ENCODE assay signal across 8 cellular contexts in genomic region chr11:119315139-119316016, GRCh38. TPM values are rescaled to one million over a fixed set of nuclear protein-coding genes. Genes with fewer than 3 reads are reported as not detected.
DNase-seq lines count a peak whose midpoint lies in the region; ATAC-seq and TF ChIP-seq lines count a peak whose summit lies in the region.

No MANE protein-coding gene starts in this region.

- no peak overlapping the region for H3K18ac ChIP-seq in IMR-90 (ENCODE audit: low read depth, low read length)

- no peaks in the 10 kb centered on the region for H3K9me3 Mint-ChIP-seq in effector memory CD8-positive, alpha-beta T cell

- H2AFZ ChIP-seq in IMR-90 (replicated peaks; ENCODE audit: low read length, poor library complexity): peak overlapping the region; percentile 93

- WGBS in IMR-90 (ENCODE audit: extremely low coverage in 2 of 2, insufficient read length in 1 of 2), 2 experiments: 0% methylated on average over 1 of the region's 29 CpGs; no CpG with 5 or more reads in 1 of the 2 experiments

- H3K79me1 ChIP-seq in IMR-90 (ENCODE audit: low read depth in 1 of 2, low read length in 2 of 2): peaks cover 12 to 56% of the 10 kb centered on the region in 2 experiments; a peak in 3 of 4 replicates

- POLR2A ChIA-PET in IMR-90 (lab: Charles Lee; ENCODE audit: unreplicated experiment) (no interaction called here), GM10248 (lab: Yijun Ruan, JAX) (no interaction called here)

- TF ChIP-seq CTCF in IMR-90 (conservative IDR thresholded peaks at IDR 0.05; ENCODE audit: low read depth, low read length) (no peak), GM10248 (IDR thresholded peaks at IDR 0.05; ENCODE audit: control extremely low read depth, extremely low read depth, low read depth, missing control alignments) (no peak)

- no TSS peak for BruUV-seq in IMR-90 (replicated peaks; lab: Mats Ljungman, UMichigan)

- peaks cover 20% of the 10 kb centered on the region for H3K36me3 Mint-ChIP-seq in effector memory CD8-positive, alpha-beta T cell (ENCODE audit: insufficient read depth)

- H4K91ac ChIP-seq in IMR-90 (ENCODE audit: insufficient read depth, low read depth, low read length): peak overlapping the region; percentile 82

- peaks cover 24% of the 10 kb centered on the region for H3K9me1 ChIP-seq in IMR-90 (ENCODE audit: insufficient read depth, low read length)

- peak overlapping the region; percentile 87 for H3K4me3 ChIP-seq in IMR-90 (ENCODE audit: insufficient read depth, low read depth, low read length)

- TF ChIP-seq POLR2A in IMR-90 (IDR thresholded peaks at IDR 0.05; ENCODE audit: low read depth, low read length): no peak

- in situ Hi-C loops in IMR-90 (cut with MboI; ENCODE audit: low sequenced_read_pairs): no loop called here

- peak overlapping the region in 1 of 2 donors; percentile 29 for H3K27ac Mint-ChIP-seq in effector memory CD8-positive, alpha-beta T cell

- peak overlapping the region; percentile 79 for H2BK5ac ChIP-seq in IMR-90 (ENCODE audit: low read depth, low read length, poor library complexity, severe bottlenecking)

- peak; percentile 8 for ATAC-seq in IMR-90 (ENCODE audit: low read depth)
- peak; percentile 59 for ATAC-seq in effector memory CD8-positive, alpha-beta T cell (replicated peaks)

- H4K8ac ChIP-seq in IMR-90 (ENCODE audit: low read depth in 2 of 2, low read length in 2 of 2): peak overlapping the region; percentile 26 to 70

- H3K4me1 Mint-ChIP-seq in effector memory CD8-positive, alpha-beta T cell (ENCODE audit: low read depth in 2 of 2): peaks cover 12 to 25% of the 10 kb centered on the region in 2 donors

- H3K27ac ChIP-seq in IMR-90 (ENCODE audit: insufficient read depth, low read length) (peak overlapping the region; percentile 69), temporal lobe (ENCODE audit: low read depth, low read length) (peak overlapping the region; percentile 84)

- dilution Hi-C loops in IMR-90 (cut with HindIII; ENCODE audit: low sequenced_read_pairs, unreplicated experiment): no loop called here

- peak overlapping the region; percentile 73 for H2BK120ac ChIP-seq in IMR-90 (ENCODE audit: low read depth, low read length)

- H3K14ac ChIP-seq in IMR-90 (replicated peaks; ENCODE audit: low read depth, low read length): peak overlapping the region; percentile 92

- peak overlapping the region; percentile 32; the same call in 1 of the 2 replicates for H3K56ac ChIP-seq in IMR-90 (ENCODE audit: extremely low read depth, insufficient read depth, low read length)

- H2BK15ac ChIP-seq in IMR-90 (ENCODE audit: low read depth, low read length): peak overlapping the region; percentile 39; the same call in 2 of the 3 replicates

- peaks cover 38% of the 10 kb centered on the region for H3K4me1 ChIP-seq in IMR-90 (ENCODE audit: control insufficient read depth, insufficient read depth, low read length)

- TF ChIP-seq RAD21 in IMR-90 (IDR thresholded peaks at IDR 0.05; ENCODE audit: low read length): no peak

- CTCF ChIA-PET in IMR-90 (lab: Yijun Ruan, JAX) (interaction anchor here (0.7 to 2.1 kb wide), 5 partner anchors 9 to 119 kb away, joined by 3 to 6 read pairs (median 4); no protein-coding TSS in a partner anchor), GM10248 (lab: Yijun Ruan, JAX) (interaction anchor here (0.9 to 3.9 kb wide), 7 partner anchors 7 to 170 kb away, joined by 3 to 41 read pairs (median 5); no protein-coding TSS in a partner anchor)

- peaks cover 19% of the 10 kb centered on the region for H4K20me1 ChIP-seq in IMR-90 (ENCODE audit: insufficient read depth, low read length)

- peak overlapping the region; percentile 71 for H3K4me2 ChIP-seq in IMR-90 (ENCODE audit: low read depth, low read length)

- H3K23ac ChIP-seq in IMR-90 (ENCODE audit: low read depth, low read length): peak overlapping the region; percentile 69

- H3K4ac ChIP-seq in IMR-90 (ENCODE audit: low read depth, low read length): peak overlapping the region; percentile 82

- peak overlapping the region; percentile 98 for H2AK9ac ChIP-seq in IMR-90 (replicated peaks; ENCODE audit: low read depth, low read length, poor library complexity)

- peaks cover 32 to 44% of the 10 kb centered on the region in 2 donors for H3K27me3 Mint-ChIP-seq in effector memory CD8-positive, alpha-beta T cell

- DNase-seq in DMS153 (lab: John Stamatoyannopoulos, UW) (peak; percentile 41), IMR-90 (no peak), midbrain (lab: John Stamatoyannopoulos, UW) (peak; percentile 56), GM10248 (ENCODE audit: extremely low spot score) (no peak), GM03348 (ENCODE audit: low spot score) (no peak)
- peak; percentile 60 for DNase-seq in activated CD4-positive, alpha-beta T cell treated with anti-CD3 and anti-CD28 coated beads for 48 hours
- DNase-seq in effector memory CD8-positive, alpha-beta T cell: peak; percentile 35 to 41 (median 38)

- H3K27me3 ChIP-seq in IMR-90 (ENCODE audit: control insufficient read depth, insufficient read depth, low read length): no peaks in the 10 kb centered on the region

- no peak overlapping the region; the same call in 1 of the 2 replicates for H2BK20ac ChIP-seq in IMR-90 (ENCODE audit: low read depth, low read length)

- peak overlapping the region; percentile 81 for H3K9ac ChIP-seq in IMR-90 (ENCODE audit: low read depth, low read length)

- intact Hi-C loops in IMR-90 (cut with micrococcal nuclease): no loop called here

- peak overlapping the region; percentile 87 for H2AK5ac ChIP-seq in IMR-90 (ENCODE audit: low read depth, low read length)

- 0 out of 2 replicates have a peak overlapping the region, but pooled peaks have one; percentile 8 for H4K5ac ChIP-seq in IMR-90 (ENCODE audit: low read depth, low read length)

- no peaks in the 10 kb centered on the region for H3K9me3 ChIP-seq in IMR-90 (ENCODE audit: control insufficient read depth, insufficient read depth, low read length)

- H3K36me3 ChIP-seq in IMR-90 (ENCODE audit: control insufficient read depth, insufficient read depth, low read length): peaks cover 34% of the 10 kb centered on the region

- H3K4me3 Mint-ChIP-seq in effector memory CD8-positive, alpha-beta T cell: peak overlapping the region; percentile 61 to 77

TF ChIP-seq in IMR-90, 13 proteins besides CTCF, POLR2A, EP300 and RAD21:
- TF ChIP-seq RCOR1 (IDR thresholded peaks at IDR 0.05; ENCODE audit: insufficient replicate concordance, low read length): no peak
- no peak for TF ChIP-seq SMC3 (IDR thresholded peaks at IDR 0.05; ENCODE audit: low read depth, low read length)
- TF ChIP-seq MAFK (IDR thresholded peaks at IDR 0.05; ENCODE audit: low read depth, low read length): no peak
- TF ChIP-seq, protein P1, sequence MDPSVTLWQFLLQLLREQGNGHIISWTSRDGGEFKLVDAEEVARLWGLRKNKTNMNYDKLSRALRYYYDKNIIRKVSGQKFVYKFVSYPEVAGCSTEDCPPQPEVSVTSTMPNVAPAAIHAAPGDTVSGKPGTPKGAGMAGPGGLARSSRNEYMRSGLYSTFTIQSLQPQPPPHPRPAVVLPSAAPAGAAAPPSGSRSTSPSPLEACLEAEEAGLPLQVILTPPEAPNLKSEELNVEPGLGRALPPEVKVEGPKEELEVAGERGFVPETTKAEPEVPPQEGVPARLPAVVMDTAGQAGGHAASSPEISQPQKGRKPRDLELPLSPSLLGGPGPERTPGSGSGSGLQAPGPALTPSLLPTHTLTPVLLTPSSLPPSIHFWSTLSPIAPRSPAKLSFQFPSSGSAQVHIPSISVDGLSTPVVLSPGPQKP (IDR thresholded peaks at IDR 0.05; ENCODE audit: borderline replicate concordance, low read depth, low read length): no peak
- no peak for TF ChIP-seq USF2 (IDR thresholded peaks at IDR 0.05; ENCODE audit: low read depth, low read length)
- no peak for TF ChIP-seq NFE2L2 (IDR thresholded peaks at IDR 0.05; ENCODE audit: low read depth, low read length)
- TF ChIP-seq RFX5 (IDR thresholded peaks at IDR 0.05; ENCODE audit: low read depth, low read length): no peak
- TF ChIP-seq FOS (IDR thresholded peaks at IDR 0.05; ENCODE audit: low read depth, low read length): no peak
- no peak for TF ChIP-seq CHD1 (IDR thresholded peaks at IDR 0.05; ENCODE audit: low read depth, low read length)
- TF ChIP-seq MXI1 (IDR thresholded peaks at IDR 0.05; ENCODE audit: borderline replicate concordance, low read depth, low read length): no peak
- TF ChIP-seq MAZ (IDR thresholded peaks at IDR 0.05; ENCODE audit: borderline replicate concordance, low read depth, low read length): no peak
- TF ChIP-seq BHLHE40 (IDR thresholded peaks at IDR 0.05; ENCODE audit: low read depth, low read length): no peak
- no peak for TF ChIP-seq CEBPB (IDR thresholded peaks at IDR 0.05; ENCODE audit: low read depth, low read length)

RNA-seq across cellular contexts. Expression of gene MCAM, which starts 1.6 kb away (rescaled TPM):
- total RNA-seq in IMR-90 (2012; rRNA removed) (131 and 165 TPM in 2 replicates), temporal lobe (11.3 TPM)
- polyA plus RNA-seq in IMR-90 (2012; rRNA removed): 79.4 and 95.1 TPM in 2 replicates
- 197 and 220 TPM in 2 replicates for polyA plus RNA-seq in IMR-90 (2012; cell fraction: cytosol; rRNA removed)
- 58.2 and 150 TPM in 2 replicates for polyA plus RNA-seq in IMR-90 (2012; cell fraction: nucleus; rRNA removed; ENCODE audit: low replicate concordance)

RNA-seq across cellular contexts. Expression of gene RNF26, which starts 18.9 kb away (rescaled TPM):
- 3.4 and 3.6 TPM in 2 replicates for total RNA-seq in IMR-90 (2012; rRNA removed)
- polyA plus RNA-seq in IMR-90 (2012; rRNA removed): 36.7 and 38.1 TPM in 2 replicates
- polyA plus RNA-seq in IMR-90 (2012; cell fraction: cytosol; rRNA removed): 34.0 and 44.0 TPM in 2 replicates
- polyA plus RNA-seq in IMR-90 (2012; cell fraction: nucleus; rRNA removed; ENCODE audit: low replicate concordance): 7.8 and 14.3 TPM in 2 replicates
- 4.7 TPM for total RNA-seq in temporal lobe

RNA-seq across cellular contexts. Expression of gene C1QTNF5, which starts 25.3 kb away (rescaled TPM):
- total RNA-seq in IMR-90 (2012; rRNA removed) (1.9 and 2.0 TPM in 2 replicates), temporal lobe (3.0 TPM)
- polyA plus RNA-seq in IMR-90 (2012; rRNA removed): 5.4 and 5.8 TPM in 2 replicates
- polyA plus RNA-seq in IMR-90 (2012; cell fraction: cytosol; rRNA removed): 5.1 and 9.5 TPM in 2 replicates
- 5.6 and 7.4 TPM in 2 replicates for polyA plus RNA-seq in IMR-90 (2012; cell fraction: nucleus; rRNA removed; ENCODE audit: low replicate concordance)

RNA-seq across cellular contexts. Expression of gene MFRP, which starts 31.1 kb away (rescaled TPM):
- total RNA-seq in IMR-90 (2012; rRNA removed): not detected in 2 replicates
- polyA plus RNA-seq in IMR-90 (2012; rRNA removed): not detected in 2 replicates
- 0.02 and 0.05 TPM in 2 replicates for polyA plus RNA-seq in IMR-90 (2012; cell fraction: cytosol; rRNA removed)
- not detected in 2 replicates for polyA plus RNA-seq in IMR-90 (2012; cell fraction: nucleus; rRNA removed; ENCODE audit: low replicate concordance)
- not detected for total RNA-seq in temporal lobe

Comparison
In these comparisons a context has a peak if more than half of its experiments do, and no peak if none do; other contexts are left out.
1. DNase-seq: peak in DMS153 (single experiment), activated CD4-positive, alpha-beta T cell treated with anti-CD3 and anti-CD28 coated beads for 48 hours (single experiment), effector memory CD8-positive, alpha-beta T cell (3 of 3) and midbrain (single experiment); none in IMR-90 (single experiment), GM10248 (single experiment) and GM03348 (single experiment).
2. RNA of gene MCAM, which starts 1.6 kb away (total RNA-seq): 131 to 165 TPM in IMR-90; 11.3 TPM in temporal lobe (single experiment); every median in the first group is over 10 times any median in the second.